In genomic region chr17:63772801-63773271, GRCh38 we compare ENCODE assay signal across 8 cellular contexts. TPM values are rescaled to one million over a fixed set of nuclear protein-coding genes. Genes with fewer than 3 reads are reported as not detected.
DNase-seq lines count a peak whose midpoint lies in the region; ATAC-seq, FAIRE-seq and TF ChIP-seq lines count a peak whose summit lies in the region.

No MANE protein-coding gene starts in this region.

- peak overlapping the region; percentile 39 for H2AFZ ChIP-seq in neuron (ENCODE audit: low read depth, low read length)

- no peaks in the 10 kb centered on the region for H3K27me3 ChIP-seq in neuron (ENCODE audit: insufficient read depth, low read length)

- no peak for TF ChIP-seq POLR2A in GM12891 (IDR thresholded peaks at IDR 0.05; ENCODE audit: low read depth, low read length)

- H3K9ac ChIP-seq in SK-N-MC (ENCODE audit: insufficient read length): peak overlapping the region; percentile 98

- DNase-seq in activated T-cell treated with anti-CD3 and anti-CD28 coated beads for 24 hours (ENCODE audit: low read depth): peak; percentile 4
- DNase-seq in activated T-cell treated with anti-CD3 and anti-CD28 coated beads, Interleukin-2, amount 50 U/mL, for 48 hours: no peak
- DNase-seq in SK-N-MC (ENCODE audit: low read depth, low spot score): no peak
- peak; percentile 57 for DNase-seq in epithelial cell of esophagus (ENCODE audit: low read depth)
- DNase-seq in GM12891 (ENCODE audit: insufficient read length, low spot score): no peak
- no peak for DNase-seq in NK-92 treated with Interleukin-12 subunit alpha and Interleukin-12 subunit beta, amount 100 ng/mL, for 24 hours (lab: John Stamatoyannopoulos, UW)

- no peak for TF ChIP-seq CTCF in epithelial cell of esophagus (IDR thresholded peaks at IDR 0.05; ENCODE audit: insufficient read depth, low read depth, low read length, missing control alignments)

- ATAC-seq in HG03439 (IDR thresholded peaks at IDR 0.05; ENCODE audit: unreplicated experiment): no peak

- H3K4me3 ChIP-seq in SK-N-MC: peak overlapping the region; percentile 93
- H3K4me3 ChIP-seq in epithelial cell of esophagus (ENCODE audit: low read length): peak overlapping the region; percentile 91
- peak overlapping the region; percentile 87 for H3K4me3 ChIP-seq in neuron (ENCODE audit: low read length)

- FAIRE-seq in GM12891 (lab: Jason Lieb, UNC): no peak

- peaks cover 51% of the 10 kb centered on the region for H3K36me3 ChIP-seq in SK-N-MC (ENCODE audit: insufficient read depth, low read length)
- peaks cover 18% of the 10 kb centered on the region for H3K36me3 ChIP-seq in neuron (ENCODE audit: insufficient read depth, low read length)

- H3K9me3 ChIP-seq in SK-N-MC (ENCODE audit: low read depth, low read length) (no peaks in the 10 kb centered on the region), neuron (ENCODE audit: low read length) (no peaks in the 10 kb centered on the region)

- peaks cover 17% of the 10 kb centered on the region for H3K4me1 ChIP-seq in neuron (ENCODE audit: insufficient read depth, low read length)

- H3K27ac ChIP-seq in SK-N-MC: peak overlapping the region; percentile 82

TF ChIP-seq in GM12891, 5 proteins besides CTCF, POLR2A, EP300 and RAD21:
- TF ChIP-seq SPI1 (IDR thresholded peaks at IDR 0.05; ENCODE audit: low read depth, low read length): no peak
- TF ChIP-seq POU2F2 (IDR thresholded peaks at IDR 0.05; ENCODE audit: low read depth, low read length): no peak
- TF ChIP-seq TAF1 (IDR thresholded peaks at IDR 0.05; ENCODE audit: low read depth, low read length): no peak
- TF ChIP-seq POLR2AphosphoS5 (IDR thresholded peaks at IDR 0.05; ENCODE audit: low read depth, low read length): no peak
- no peak for TF ChIP-seq PAX5 (IDR thresholded peaks at IDR 0.05; ENCODE audit: insufficient read depth, low read length, severe bottlenecking)

RNA-seq across cellular contexts. Expression of gene CCDC47, which starts 0.6 kb away (rescaled TPM):
- 48.3 TPM for polyA plus RNA-seq in GM12891 (2012; ENCODE audit: low read depth, missing spikeins)

RNA-seq across cellular contexts. Expression of gene DDX42, which starts 1.1 kb away (rescaled TPM):
- 60.3 TPM for polyA plus RNA-seq in GM12891 (2012; ENCODE audit: low read depth, missing spikeins)

RNA-seq across cellular contexts. Expression of gene STRADA, which starts 31.2 kb away (rescaled TPM):
- 39.0 TPM for polyA plus RNA-seq in GM12891 (2012; ENCODE audit: low read depth, missing spikeins)

RNA-seq across cellular contexts. Expression of gene PSMC5, which starts 54.4 kb away (rescaled TPM):
- 125 TPM for polyA plus RNA-seq in GM12891 (2012; ENCODE audit: low read depth, missing spikeins)

RNA-seq across cellular contexts. Expression of gene FTSJ3, which starts 54.6 kb away (rescaled TPM):
- polyA plus RNA-seq in GM12891 (2012; ENCODE audit: low read depth, missing spikeins): 27.1 TPM

Comparison
In these comparisons a context has a peak if more than half of its experiments do, and no peak if none do; other contexts are left out.
1. DNase-seq: peak in activated T-cell treated with anti-CD3 and anti-CD28 coated beads for 24 hours (single experiment) and epithelial cell of esophagus (single experiment); none in activated T-cell treated with anti-CD3 and anti-CD28 coated beads, Interleukin-2, amount 50 U/mL, for 48 hours (0 of 2), SK-N-MC (single experiment), GM12891 (single experiment) and NK-92 treated with Interleukin-12 subunit alpha and Interleukin-12 subunit beta, amount 100 ng/mL, for 24 hours (single experiment).
2. Peak in every context shown above with its lines, with median percentiles within 50 percentile points of each other: H3K4me3 ChIP-seq.